ENCODE assay signal across 1 cellular context in the genomic region with DNA sequence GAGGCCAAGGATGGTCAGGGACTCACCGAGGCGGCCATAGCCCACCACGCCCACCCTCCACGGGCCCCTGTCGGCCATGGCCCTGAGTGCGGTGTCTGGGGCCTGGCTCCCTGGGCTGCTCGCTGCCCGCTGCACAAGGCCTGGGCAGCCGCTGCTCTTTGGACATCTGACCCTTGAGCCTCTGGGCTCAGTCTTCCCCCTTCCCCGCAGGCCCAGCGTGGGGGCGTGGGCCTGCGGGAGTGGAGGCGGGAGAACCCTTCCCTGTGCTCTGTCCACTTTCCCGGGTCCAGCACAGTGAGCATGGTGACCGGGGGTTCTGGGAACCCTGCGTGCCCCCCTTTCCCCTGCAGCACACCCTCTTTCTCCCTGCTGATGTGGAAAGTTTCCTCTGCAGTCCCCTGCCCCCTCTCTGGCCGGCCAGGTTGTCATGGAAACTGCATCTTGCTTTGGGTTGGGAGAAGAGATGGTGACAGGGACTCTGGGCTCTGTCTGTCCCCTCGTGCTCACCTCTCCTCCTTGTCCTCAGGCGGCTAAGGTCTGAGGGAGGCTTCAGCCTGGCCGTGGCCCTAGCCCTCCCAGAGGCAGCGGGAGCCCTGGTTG.
TF ChIP-seq lines count a peak whose summit lies in the region.

A gene (minus strand): TSS at position 168 of the 600 bp plus-strand sequence. CDS start 90 bp downstream, at position 78.

TF ChIP-seq in WTC11, 78 proteins besides CTCF, POLR2A, EP300 and RAD21 (continued from another document):
- TF ChIP-seq, protein P1, sequence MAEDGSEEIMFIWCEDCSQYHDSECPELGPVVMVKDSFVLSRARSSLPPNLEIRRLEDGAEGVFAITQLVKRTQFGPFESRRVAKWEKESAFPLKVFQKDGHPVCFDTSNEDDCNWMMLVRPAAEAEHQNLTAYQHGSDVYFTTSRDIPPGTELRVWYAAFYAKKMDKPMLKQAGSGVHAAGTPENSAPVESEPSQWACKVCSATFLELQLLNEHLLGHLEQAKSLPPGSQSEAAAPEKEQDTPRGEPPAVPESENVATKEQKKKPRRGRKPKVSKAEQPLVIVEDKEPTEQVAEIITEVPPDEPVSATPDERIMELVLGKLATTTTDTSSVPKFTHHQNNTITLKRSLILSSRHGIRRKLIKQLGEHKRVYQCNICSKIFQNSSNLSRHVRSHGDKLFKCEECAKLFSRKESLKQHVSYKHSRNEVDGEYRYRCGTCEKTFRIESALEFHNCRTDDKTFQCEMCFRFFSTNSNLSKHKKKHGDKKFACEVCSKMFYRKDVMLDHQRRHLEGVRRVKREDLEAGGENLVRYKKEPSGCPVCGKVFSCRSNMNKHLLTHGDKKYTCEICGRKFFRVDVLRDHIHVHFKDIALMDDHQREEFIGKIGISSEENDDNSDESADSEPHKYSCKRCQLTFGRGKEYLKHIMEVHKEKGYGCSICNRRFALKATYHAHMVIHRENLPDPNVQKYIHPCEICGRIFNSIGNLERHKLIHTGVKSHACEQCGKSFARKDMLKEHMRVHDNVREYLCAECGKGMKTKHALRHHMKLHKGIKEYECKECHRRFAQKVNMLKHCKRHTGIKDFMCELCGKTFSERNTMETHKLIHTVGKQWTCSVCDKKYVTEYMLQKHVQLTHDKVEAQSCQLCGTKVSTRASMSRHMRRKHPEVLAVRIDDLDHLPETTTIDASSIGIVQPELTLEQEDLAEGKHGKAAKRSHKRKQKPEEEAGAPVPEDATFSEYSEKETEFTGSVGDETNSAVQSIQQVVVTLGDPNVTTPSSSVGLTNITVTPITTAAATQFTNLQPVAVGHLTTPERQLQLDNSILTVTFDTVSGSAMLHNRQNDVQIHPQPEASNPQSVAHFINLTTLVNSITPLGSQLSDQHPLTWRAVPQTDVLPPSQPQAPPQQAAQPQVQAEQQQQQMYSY (CRISPR knock-in tag; IDR thresholded peaks at IDR 0.05), result no peak
- TF ChIP-seq, protein P2, sequence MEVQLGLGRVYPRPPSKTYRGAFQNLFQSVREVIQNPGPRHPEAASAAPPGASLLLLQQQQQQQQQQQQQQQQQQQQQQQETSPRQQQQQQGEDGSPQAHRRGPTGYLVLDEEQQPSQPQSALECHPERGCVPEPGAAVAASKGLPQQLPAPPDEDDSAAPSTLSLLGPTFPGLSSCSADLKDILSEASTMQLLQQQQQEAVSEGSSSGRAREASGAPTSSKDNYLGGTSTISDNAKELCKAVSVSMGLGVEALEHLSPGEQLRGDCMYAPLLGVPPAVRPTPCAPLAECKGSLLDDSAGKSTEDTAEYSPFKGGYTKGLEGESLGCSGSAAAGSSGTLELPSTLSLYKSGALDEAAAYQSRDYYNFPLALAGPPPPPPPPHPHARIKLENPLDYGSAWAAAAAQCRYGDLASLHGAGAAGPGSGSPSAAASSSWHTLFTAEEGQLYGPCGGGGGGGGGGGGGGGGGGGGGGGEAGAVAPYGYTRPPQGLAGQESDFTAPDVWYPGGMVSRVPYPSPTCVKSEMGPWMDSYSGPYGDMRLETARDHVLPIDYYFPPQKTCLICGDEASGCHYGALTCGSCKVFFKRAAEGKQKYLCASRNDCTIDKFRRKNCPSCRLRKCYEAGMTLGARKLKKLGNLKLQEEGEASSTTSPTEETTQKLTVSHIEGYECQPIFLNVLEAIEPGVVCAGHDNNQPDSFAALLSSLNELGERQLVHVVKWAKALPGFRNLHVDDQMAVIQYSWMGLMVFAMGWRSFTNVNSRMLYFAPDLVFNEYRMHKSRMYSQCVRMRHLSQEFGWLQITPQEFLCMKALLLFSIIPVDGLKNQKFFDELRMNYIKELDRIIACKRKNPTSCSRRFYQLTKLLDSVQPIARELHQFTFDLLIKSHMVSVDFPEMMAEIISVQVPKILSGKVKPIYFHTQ (CRISPR knock-in tag; IDR thresholded peaks at IDR 0.05), result no peak
- TF ChIP-seq NR2C2 (CRISPR knock-in tag; IDR thresholded peaks at IDR 0.05), result no peak
- TF ChIP-seq ZBTB21 (CRISPR knock-in tag; IDR thresholded peaks at IDR 0.05; ENCODE audit: borderline replicate concordance), result no peak
- no peak for TF ChIP-seq CREB1 (CRISPR knock-in tag; IDR thresholded peaks at IDR 0.05)
- TF ChIP-seq, protein P3, sequence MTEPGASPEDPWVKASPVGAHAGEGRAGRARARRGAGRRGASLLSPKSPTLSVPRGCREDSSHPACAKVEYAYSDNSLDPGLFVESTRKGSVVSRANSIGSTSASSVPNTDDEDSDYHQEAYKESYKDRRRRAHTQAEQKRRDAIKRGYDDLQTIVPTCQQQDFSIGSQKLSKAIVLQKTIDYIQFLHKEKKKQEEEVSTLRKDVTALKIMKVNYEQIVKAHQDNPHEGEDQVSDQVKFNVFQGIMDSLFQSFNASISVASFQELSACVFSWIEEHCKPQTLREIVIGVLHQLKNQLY (CRISPR knock-in tag; IDR thresholded peaks at IDR 0.05), result no peak
- TF ChIP-seq ZNF219 (CRISPR knock-in tag; IDR thresholded peaks at IDR 0.05; ENCODE audit: borderline replicate concordance), result no peak
- TF ChIP-seq ELF4 (CRISPR knock-in tag; IDR thresholded peaks at IDR 0.05; ENCODE audit: low read depth), result no peak
- TF ChIP-seq JAZF1 (CRISPR knock-in tag; IDR thresholded peaks at IDR 0.05), result no peak
